27 cellular contexts compared by ENCODE assay signal in the genomic region with DNA sequence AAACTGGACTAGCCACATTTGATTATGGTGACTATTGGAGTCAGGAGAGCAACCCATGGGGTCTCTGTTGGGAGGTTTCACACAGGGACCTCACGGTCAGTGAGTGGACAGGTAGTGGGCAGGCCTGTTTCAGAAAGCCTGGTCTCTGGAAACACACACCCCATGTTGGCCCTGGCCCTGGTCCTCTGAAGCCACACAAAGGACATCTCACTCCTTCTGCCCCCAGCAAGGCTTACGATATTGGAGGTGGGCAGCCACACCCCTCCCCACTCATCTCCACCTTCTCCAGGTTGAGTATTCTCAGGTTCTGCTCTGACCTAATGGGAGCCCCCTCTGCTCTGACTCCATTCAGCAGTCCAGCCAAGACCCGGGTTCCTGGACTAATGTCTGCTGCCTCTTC.
"Had no signal": no experiment of that assay in that cellular context is flagged by ENCODE, and none has a peak within 500 bp of the region (broad histone marks: within the 10 kb centered on the region; RNA-seq: fewer than 3 reads in every experiment).

No MANE protein-coding gene starts in this region.

- ATAC-seq: naive thymus-derived CD8-positive, alpha-beta T cell; psoas muscle; right lobe of liver; stimulated activated effector memory CD8-positive, alpha-beta T cell treated with anti-CD3 and anti-CD28 coated beads, Interleukin-12 subunit alpha, Interleukin-12 subunit beta, amount 100 ng/mL, for 72 hours; stimulated activated naive B cell treated with anti-CD40 and anti-IgM and Interleukin-4, amounts not matched to agents 10 μg/mL and 1 μg/mL and 100 μg/mL, for 72 hours had no signal

- H3K27me3 ChIP-seq: ovary, right lobe of liver, sigmoid colon, stomach, thyroid gland, tibial nerve, upper lobe of left lung, vagina had no signal

- H3K9me3 ChIP-seq: ovary, psoas muscle, right lobe of liver, sigmoid colon, stomach, thoracic aorta, thyroid gland, tibial nerve, upper lobe of left lung, vagina had no signal

- H3K36me3 Mint-ChIP-seq: naive thymus-derived CD8-positive, alpha-beta T cell; natural killer cell treated with Interleukin-12 subunit alpha and Interleukin-12 subunit beta and Interleukin-15 and Interleukin-18, amount 100 ng/mL, for 72 hours; stimulated activated effector memory CD8-positive, alpha-beta T cell treated with anti-CD3 and anti-CD28 coated beads, Interleukin-12 subunit alpha, Interleukin-12 subunit beta, amount 100 ng/mL, for 72 hours; stimulated activated naive B cell treated with anti-CD40 and anti-IgM and Interleukin-4, amounts not matched to agents 10 μg/mL and 1 μg/mL and 100 μg/mL, for 72 hours had no signal

- H3K27me3 Mint-ChIP-seq: progenitor cell of endocrine pancreas; stimulated activated naive B cell treated with anti-CD40 and anti-IgM and Interleukin-4, amounts not matched to agents 10 μg/mL and 1 μg/mL and 100 μg/mL, for 72 hours; stimulated activated naive CD8-positive, alpha-beta T cell treated with anti-CD3 and anti-CD28 coated beads, Interleukin-15, Interleukin-2, amounts not matched to agents 100 ng/mL and 50 ng/mL, for 24 hours had no signal

- H3K4me3 Mint-ChIP-seq: naive thymus-derived CD8-positive, alpha-beta T cell; natural killer cell treated with Interleukin-12 subunit alpha and Interleukin-12 subunit beta and Interleukin-15 and Interleukin-18, amount 100 ng/mL, for 72 hours; nephron progenitor cell; neural crest cell; stimulated activated effector memory CD8-positive, alpha-beta T cell treated with anti-CD3 and anti-CD28 coated beads, Interleukin-12 subunit alpha, Interleukin-12 subunit beta, amount 100 ng/mL, for 72 hours; stimulated activated naive B cell treated with anti-CD40 and anti-IgM and Interleukin-4, amounts not matched to agents 10 μg/mL and 1 μg/mL and 100 μg/mL, for 72 hours; stimulated activated naive CD8-positive, alpha-beta T cell treated with anti-CD3 and anti-CD28 coated beads, Interleukin-15, Interleukin-2, amounts not matched to agents 100 ng/mL and 50 ng/mL, for 24 hours had no signal

- H3K4me3 ChIP-seq: ovary, psoas muscle, right lobe of liver, sigmoid colon, stomach, thoracic aorta, thyroid gland, tibial nerve, upper lobe of left lung, vagina had no signal

- DNase-seq: naive thymus-derived CD8-positive, alpha-beta T cell; nephron progenitor cell; occipital lobe; ovary; psoas muscle; right lobe of liver; sigmoid colon; small intestine; stimulated activated CD4-positive, alpha-beta T cell treated with anti-CD3 and anti-CD28 coated beads, Interleukin-15, amount 100 ng/mL, for 24 hours; stimulated activated CD4-positive, alpha-beta T cell treated with anti-CD3 and anti-CD28 coated beads, Interleukin-2, amount 100 ng/mL, for 24 hours; stimulated activated CD4-positive, alpha-beta T cell treated with anti-CD3 and anti-CD28 coated beads, Interleukin-2, amount 100 ng/mL, for 48 hours; stimulated activated CD4-positive, alpha-beta T cell treated with anti-CD3 and anti-CD28 coated beads, Interleukin-4, amount 100 ng/mL, for 24 hours; stimulated activated naive B cell treated with anti-CD40 and anti-IgM and Interleukin-4, amounts not matched to agents 10 μg/mL and 1 μg/mL and 100 μg/mL, for 72 hours; stimulated activated naive CD4-positive, alpha-beta T cell treated with Interleukin-2 at 50 U/mL for 16 hours; stomach; thyroid gland; trophoblast cell; upper lobe of left lung had no signal

- H3K27ac ChIP-seq: ovary, parathyroid adenoma, psoas muscle, right lobe of liver, sigmoid colon, stomach, thoracic aorta, thyroid gland, tibial nerve, upper lobe of left lung, vagina had no signal

- H3K36me3 ChIP-seq: ovary, right lobe of liver, sigmoid colon, stomach, thoracic aorta, thyroid gland, tibial nerve, upper lobe of left lung, vagina had no signal

- H3K4me1 ChIP-seq: parathyroid adenoma, psoas muscle, right lobe of liver, sigmoid colon, stomach, thyroid gland, upper lobe of left lung had no signal

- H3K27ac Mint-ChIP-seq: natural killer cell treated with Interleukin-12 subunit alpha and Interleukin-12 subunit beta and Interleukin-15 and Interleukin-18, amount 100 ng/mL, for 72 hours; nephron progenitor cell; progenitor cell of endocrine pancreas; stimulated activated effector memory CD8-positive, alpha-beta T cell treated with anti-CD3 and anti-CD28 coated beads, Interleukin-12 subunit alpha, Interleukin-12 subunit beta, amount 100 ng/mL, for 72 hours; stimulated activated naive B cell treated with anti-CD40 and anti-IgM and Interleukin-4, amounts not matched to agents 10 μg/mL and 1 μg/mL and 100 μg/mL, for 72 hours; stimulated activated naive CD8-positive, alpha-beta T cell treated with anti-CD3 and anti-CD28 coated beads, Interleukin-15, Interleukin-2, amounts not matched to agents 100 ng/mL and 50 ng/mL, for 24 hours had no signal

- H3K4me1 Mint-ChIP-seq: nephron progenitor cell, neural crest cell had no signal
